ENCODE assay signal across 23 cellular contexts in genomic region chr15:32864841-32865240, GRCh38.
"Had no signal": no experiment of that assay in that cellular context is flagged by ENCODE, and none has a peak within 500 bp of the region (broad histone marks: within the 10 kb centered on the region; RNA-seq: fewer than 3 reads in every experiment).

No MANE protein-coding gene starts in this region.

- H3K4me3 ChIP-seq: dorsolateral prefrontal cortex, gastrocnemius medialis, lung, pancreas, right lobe of liver, thoracic aorta, tibial nerve, upper lobe of right lung, uterus had no signal

- H3K9me3 ChIP-seq: gastrocnemius medialis, pancreas, right lobe of liver, thoracic aorta, tibial nerve, upper lobe of right lung, uterus had no signal

- ATAC-seq: gastrocnemius medialis; left lobe of liver; natural killer cell; pancreas; right lobe of liver; stimulated activated naive B cell treated with anti-CD40 and anti-IgM and Interleukin-4, amounts not matched to agents 10 μg/mL and 1 μg/mL and 100 μg/mL, for 72 hours; upper lobe of right lung had no signal

- H3K36me3 Mint-ChIP-seq: memory B cell; natural killer cell; stimulated activated naive B cell treated with anti-CD40 and anti-IgM and Interleukin-4, amounts not matched to agents 10 μg/mL and 1 μg/mL and 100 μg/mL, for 72 hours had no signal

- H3K27ac ChIP-seq: dorsolateral prefrontal cortex, gastrocnemius medialis, pancreas, right lobe of liver, thoracic aorta, tibial nerve, upper lobe of right lung, uterus had no signal

- H3K36me3 ChIP-seq: gastrocnemius medialis, pancreas, right lobe of liver, thoracic aorta, tibial nerve, upper lobe of right lung, uterus had no signal

- H3K27me3 ChIP-seq: dorsolateral prefrontal cortex, gastrocnemius medialis, pancreas, right lobe of liver, tibial nerve, upper lobe of right lung, uterus had no signal

- H3K4me1 ChIP-seq: pancreas, right lobe of liver, upper lobe of right lung, uterus had no signal

- H3K9me3 Mint-ChIP-seq: natural killer cell; stimulated activated naive B cell treated with anti-CD40 and anti-IgM and Interleukin-4, amounts not matched to agents 10 μg/mL and 1 μg/mL and 100 μg/mL, for 72 hours; stimulated activated naive CD8-positive, alpha-beta T cell treated with anti-CD3 and anti-CD28 coated beads, Interleukin-15, Interleukin-2, amounts not matched to agents 100 ng/mL and 50 ng/mL, for 24 hours had no signal

- H3K27ac Mint-ChIP-seq: memory B cell; natural killer cell; stimulated activated naive B cell treated with anti-CD40 and anti-IgM and Interleukin-4, amounts not matched to agents 10 μg/mL and 1 μg/mL and 100 μg/mL, for 72 hours; stimulated activated naive CD8-positive, alpha-beta T cell treated with anti-CD3 and anti-CD28 coated beads, Interleukin-15, Interleukin-2, amounts not matched to agents 100 ng/mL and 50 ng/mL, for 24 hours had no signal

- H3K4me3 Mint-ChIP-seq: memory B cell; natural killer cell; stimulated activated naive B cell treated with anti-CD40 and anti-IgM and Interleukin-4, amounts not matched to agents 10 μg/mL and 1 μg/mL and 100 μg/mL, for 72 hours; stimulated activated naive CD8-positive, alpha-beta T cell treated with anti-CD3 and anti-CD28 coated beads, Interleukin-15, Interleukin-2, amounts not matched to agents 100 ng/mL and 50 ng/mL, for 24 hours had no signal

- DNase-seq: dorsolateral prefrontal cortex; effector CD4-positive, alpha-beta T cell; foreskin fibroblast; gastrocnemius medialis; head of caudate nucleus; natural killer cell; occipital lobe; pancreas; retina; right lobe of liver; small intestine; stimulated activated CD4-positive, alpha-beta T cell treated with anti-CD3 and anti-CD28 coated beads, Interleukin-15, amount 100 ng/mL, for 24 hours; stimulated activated CD4-positive, alpha-beta T cell treated with anti-CD3 and anti-CD28 coated beads, Interleukin-2, amount 100 ng/mL, for 48 hours; stimulated activated naive B cell treated with anti-CD40 and anti-IgM and Interleukin-4, amounts not matched to agents 10 μg/mL and 1 μg/mL and 100 μg/mL, for 72 hours; upper lobe of right lung; uterus had no signal

- FAIRE-seq: keratinocyte, pancreas, small intestine had no signal

- H3K27me3 Mint-ChIP-seq: stimulated activated naive CD8-positive, alpha-beta T cell treated with anti-CD3 and anti-CD28 coated beads, Interleukin-15, Interleukin-2, amounts not matched to agents 100 ng/mL and 50 ng/mL, for 24 hours had no signal
